In genomic region chr10:78630944-78631838, GRCh38 we compare ENCODE assay signal across 12 cellular contexts.
DNase-seq lines count a peak whose midpoint lies in the region; ATAC-seq lines count a peak whose summit lies in the region.
"Had no signal": no experiment of that assay in that cellular context is flagged by ENCODE, and none has a peak within 500 bp of the region (broad histone marks: within the 10 kb centered on the region; RNA-seq: fewer than 3 reads in every experiment).

No MANE protein-coding gene starts in this region.

- peak; percentile 28 for DNase-seq in activated naive CD4-positive, alpha-beta T cell treated with anti-CD3 and anti-CD28 coated beads for 36 hours
- DNase-seq in activated naive CD4-positive, alpha-beta T cell treated with anti-CD3 and anti-CD28 coated beads, Interleukin-2, amount 50 U/mL, for 16 hours = no peak
- peak; percentile 81 for DNase-seq in fibroblast of peridontal ligament (ENCODE audit: extremely low read depth)
- DNase-seq: anterior cingulate cortex, C1 segment of cervical spinal cord, NCI-H2227 treated with DMSO at 0.1 percent for 48 hours, ovary had no signal

- H3K27me3 Mint-ChIP-seq in activated naive CD4-positive, alpha-beta T cell treated with anti-CD3 and anti-CD28 coated beads for 36 hours (ENCODE audit: low read depth) = no peaks in the 10 kb centered on the region
- H3K27me3 Mint-ChIP-seq in stimulated activated memory B cell treated with anti-CD40 and anti-IgM and Interleukin-4, amounts not matched to agents 10 μg/mL and 1 μg/mL and 100 μg/mL, for 72 hours = peaks cover 47% of the 10 kb centered on the region

- intact Hi-C loops in activated naive CD4-positive, alpha-beta T cell treated with anti-CD3 and anti-CD28 coated beads for 36 hours (cut with micrococcal nuclease) = no loop called here

- H3K9me3 Mint-ChIP-seq in activated naive CD4-positive, alpha-beta T cell treated with anti-CD3 and anti-CD28 coated beads for 36 hours = no peaks in the 10 kb centered on the region
- H3K9me3 Mint-ChIP-seq in stimulated activated memory B cell treated with anti-CD40 and anti-IgM and Interleukin-4, amounts not matched to agents 10 μg/mL and 1 μg/mL and 100 μg/mL, for 72 hours = no peaks in the 10 kb centered on the region

- ATAC-seq in HG03432 (IDR thresholded peaks at IDR 0.05; ENCODE audit: unreplicated experiment) (peak; percentile 63), HG03439 (IDR thresholded peaks at IDR 0.05; ENCODE audit: unreplicated experiment) (no peak), GM18517 (IDR thresholded peaks at IDR 0.05; ENCODE audit: unreplicated experiment) (no peak), GM19397 (IDR thresholded peaks at IDR 0.05; ENCODE audit: unreplicated experiment) (no peak)
- peak; percentile 53 for ATAC-seq in stimulated activated memory B cell treated with anti-CD40 and anti-IgM and Interleukin-4, amounts not matched to agents 10 μg/mL and 1 μg/mL and 100 μg/mL, for 72 hours

- peaks cover 2% of the 10 kb centered on the region for H3K4me1 Mint-ChIP-seq in activated naive CD4-positive, alpha-beta T cell treated with anti-CD3 and anti-CD28 coated beads for 36 hours (ENCODE audit: low read depth)
- peaks cover 9% of the 10 kb centered on the region for H3K4me1 Mint-ChIP-seq in stimulated activated memory B cell treated with anti-CD40 and anti-IgM and Interleukin-4, amounts not matched to agents 10 μg/mL and 1 μg/mL and 100 μg/mL, for 72 hours

- H3K4me3 Mint-ChIP-seq in activated naive CD4-positive, alpha-beta T cell treated with anti-CD3 and anti-CD28 coated beads for 36 hours = no peak overlapping the region
- no peak overlapping the region for H3K4me3 Mint-ChIP-seq in stimulated activated memory B cell treated with anti-CD40 and anti-IgM and Interleukin-4, amounts not matched to agents 10 μg/mL and 1 μg/mL and 100 μg/mL, for 72 hours

- CTCF ChIA-PET in activated naive CD4-positive, alpha-beta T cell treated with anti-CD3 and anti-CD28 coated beads for 36 hours (lab: Charles Lee) = no interaction called here

- no peak overlapping the region for H3K27ac Mint-ChIP-seq in activated naive CD4-positive, alpha-beta T cell treated with anti-CD3 and anti-CD28 coated beads for 36 hours
- H3K27ac Mint-ChIP-seq in stimulated activated memory B cell treated with anti-CD40 and anti-IgM and Interleukin-4, amounts not matched to agents 10 μg/mL and 1 μg/mL and 100 μg/mL, for 72 hours = no peak overlapping the region

- H3K36me3 Mint-ChIP-seq in activated naive CD4-positive, alpha-beta T cell treated with anti-CD3 and anti-CD28 coated beads for 36 hours (ENCODE audit: low read depth) = no peaks in the 10 kb centered on the region
- no peaks in the 10 kb centered on the region for H3K36me3 Mint-ChIP-seq in stimulated activated memory B cell treated with anti-CD40 and anti-IgM and Interleukin-4, amounts not matched to agents 10 μg/mL and 1 μg/mL and 100 μg/mL, for 72 hours

Comparison
In these comparisons a context has a peak if more than half of its experiments do, and no peak if none do; other contexts are left out.
1. ATAC-seq: peak in HG03432 (single experiment) and stimulated activated memory B cell treated with anti-CD40 and anti-IgM and Interleukin-4, amounts not matched to agents 10 μg/mL and 1 μg/mL and 100 μg/mL, for 72 hours (single experiment); none in HG03439 (single experiment), GM18517 (single experiment) and GM19397 (single experiment).